1 cellular context compared by ENCODE assay signal in genomic region chr12:56081393-56082347, GRCh38.
TF ChIP-seq lines count a peak whose summit lies in the region.

No MANE protein-coding gene starts in this region.

TF ChIP-seq in HepG2, 621 proteins besides CTCF, POLR2A, EP300 and RAD21 (continued from another document and continues in another):
- no peak for TF ChIP-seq PRDM4 (CRISPR knock-in tag; IDR thresholded peaks at IDR 0.05; ENCODE audit: borderline replicate concordance)
- peak; percentile 66; the same call in 1 of the 2 replicates for TF ChIP-seq ZSCAN22 (CRISPR knock-in tag; IDR thresholded peaks at IDR 0.05)
- TF ChIP-seq NFIB (CRISPR knock-in tag; IDR thresholded peaks at IDR 0.05; ENCODE audit: borderline replicate concordance), result no peak
- TF ChIP-seq WIZ (CRISPR knock-in tag; IDR thresholded peaks at IDR 0.05), result no peak; the same call in 1 of the 2 replicates
- no peak for TF ChIP-seq IKZF4 (CRISPR knock-in tag; IDR thresholded peaks at IDR 0.05; ENCODE audit: borderline replicate concordance, low read depth, not compliant biosample characterization)
- TF ChIP-seq ETV6 (CRISPR knock-in tag; conservative IDR thresholded peaks at IDR 0.05), result peak; percentile 52; the same call in 1 of the 2 replicates
- peak in 1 of 2 experiments; percentile 90; a peak in 2 of 4 replicates for TF ChIP-seq KLF16 (CRISPR knock-in tag; IDR thresholded peaks at IDR 0.05)
- peak; percentile 90 for TF ChIP-seq ZNF574 (CRISPR knock-in tag; IDR thresholded peaks at IDR 0.05)
- peak; percentile 75; the same call in 1 of the 2 replicates for TF ChIP-seq RFXANK (CRISPR knock-in tag; IDR thresholded peaks at IDR 0.05)
- TF ChIP-seq HNRNPLL (IDR thresholded peaks at IDR 0.05; ENCODE audit: low read depth, low read length, poor library complexity, severe bottlenecking), result no peak
- peak; percentile 44; the same call in 1 of the 2 replicates for TF ChIP-seq KDM2A (CRISPR knock-in tag; IDR thresholded peaks at IDR 0.05; ENCODE audit: borderline replicate concordance, low read depth)
- TF ChIP-seq FOXA1 (IDR thresholded peaks at IDR 0.05), result no peak
- TF ChIP-seq FOXA1 (CRISPR knock-in tag; IDR thresholded peaks at IDR 0.05), result no peak; the same call in 1 of the 2 replicates
- no peak for TF ChIP-seq ZNF546 (CRISPR knock-in tag; conservative IDR thresholded peaks at IDR 0.05)
- TF ChIP-seq ZNF703 (CRISPR knock-in tag; IDR thresholded peaks at IDR 0.05; ENCODE audit: borderline replicate concordance), result no peak; the same call in 1 of the 2 replicates
- peak; percentile 89 for TF ChIP-seq ZC3H13 (CRISPR knock-in tag; IDR thresholded peaks at IDR 0.05)
- TF ChIP-seq ZNF605 (CRISPR knock-in tag; IDR thresholded peaks at IDR 0.05), result peak; percentile 78
- peak; percentile 89 for TF ChIP-seq ISL2 (CRISPR knock-in tag; IDR thresholded peaks at IDR 0.05)
- TF ChIP-seq TCF12 (IDR thresholded peaks at IDR 0.05), result no peak
- TF ChIP-seq TCF12 (CRISPR knock-in tag; IDR thresholded peaks at IDR 0.05), result peak; percentile 35
- peak; percentile 83; the same call in 1 of the 2 replicates for TF ChIP-seq ZNF782 (CRISPR knock-in tag; IDR thresholded peaks at IDR 0.05; ENCODE audit: borderline replicate concordance)
- TF ChIP-seq FOXP4 (CRISPR knock-in tag; IDR thresholded peaks at IDR 0.05), result peak; percentile 99
- no peak for TF ChIP-seq NFE2L1 (CRISPR knock-in tag; IDR thresholded peaks at IDR 0.05; ENCODE audit: borderline replicate concordance)
- peak; percentile 96 for TF ChIP-seq FOXK1 (CRISPR knock-in tag; IDR thresholded peaks at IDR 0.05; ENCODE audit: borderline replicate concordance, low read depth)
- TF ChIP-seq ZNF281 (CRISPR knock-in tag; IDR thresholded peaks at IDR 0.05; ENCODE audit: borderline replicate concordance), result peak; percentile 92
- peak; percentile 96 for TF ChIP-seq ZSCAN29 (CRISPR knock-in tag; conservative IDR thresholded peaks at IDR 0.05)
- TF ChIP-seq XBP1 (CRISPR knock-in tag; IDR thresholded peaks at IDR 0.05), result no peak
- peak; percentile 89; the same call in 1 of the 2 replicates for TF ChIP-seq SIX1 (CRISPR knock-in tag; IDR thresholded peaks at IDR 0.05; ENCODE audit: borderline replicate concordance)
- no peak for TF ChIP-seq FOXM1 (CRISPR knock-in tag; IDR thresholded peaks at IDR 0.05)
- TF ChIP-seq RELA (CRISPR knock-in tag; IDR thresholded peaks at IDR 0.05), result peak; percentile 44; the same call in 1 of the 2 replicates
- no peak; the same call in 1 of the 2 replicates for TF ChIP-seq ZNF724P (CRISPR knock-in tag; IDR thresholded peaks at IDR 0.05; ENCODE audit: borderline replicate concordance)
- 0 out of 2 replicates have a peak, but pooled peaks have one; percentile 26 for TF ChIP-seq RBAK (CRISPR knock-in tag; IDR thresholded peaks at IDR 0.05)
- TF ChIP-seq ZNF644 (CRISPR knock-in tag; IDR thresholded peaks at IDR 0.05; ENCODE audit: low read depth), result peak; percentile 91
- TF ChIP-seq ZNF256 (CRISPR knock-in tag; conservative IDR thresholded peaks at IDR 0.05), result no peak
- peak; percentile 84; the same call in 1 of the 3 replicates for TF ChIP-seq MXI1 (IDR thresholded peaks at IDR 0.05; ENCODE audit: borderline replicate concordance, low read depth, low read length)
- TF ChIP-seq ZNF484 (CRISPR knock-in tag; IDR thresholded peaks at IDR 0.05; ENCODE audit: borderline replicate concordance, low read depth), result no peak
- no peak for TF ChIP-seq CCAR2 (optimal IDR thresholded peaks at IDR 0.05; ENCODE audit: low read depth, low read length)
- no peak; the same call in 1 of the 2 replicates for TF ChIP-seq ZNF740 (CRISPR knock-in tag; IDR thresholded peaks at IDR 0.05)
- TF ChIP-seq FOXJ3 (CRISPR knock-in tag; IDR thresholded peaks at IDR 0.05; ENCODE audit: borderline replicate concordance), result peak; percentile 89
- peak; percentile 64; the same call in 1 of the 2 replicates for TF ChIP-seq SNAPC5 (CRISPR knock-in tag; IDR thresholded peaks at IDR 0.05; ENCODE audit: borderline replicate concordance)
- no peak for TF ChIP-seq FOSL1 (CRISPR knock-in tag; IDR thresholded peaks at IDR 0.05; ENCODE audit: borderline replicate concordance)
- peak; percentile 90 for TF ChIP-seq RFXAP (CRISPR knock-in tag; IDR thresholded peaks at IDR 0.05; ENCODE audit: borderline replicate concordance)
- peak; percentile 96 for TF ChIP-seq PITX1 (CRISPR knock-in tag; IDR thresholded peaks at IDR 0.05)
- TF ChIP-seq ZNF235 (CRISPR knock-in tag; IDR thresholded peaks at IDR 0.05; ENCODE audit: borderline replicate concordance), result peak; percentile 40; the same call in 1 of the 2 replicates
- peak; percentile 99 for TF ChIP-seq PHF5A (CRISPR knock-in tag; IDR thresholded peaks at IDR 0.05; ENCODE audit: low read depth, unreplicated experiment)
- 0 out of 2 replicates have a peak, but pooled peaks have one; percentile 29 for TF ChIP-seq ZNF414 (CRISPR knock-in tag; IDR thresholded peaks at IDR 0.05)
- no peak for TF ChIP-seq ATAD3A (CRISPR knock-in tag; IDR thresholded peaks at IDR 0.05)
- peak; percentile 97; the same call in 1 of the 2 replicates for TF ChIP-seq ZBTB10 (CRISPR knock-in tag; IDR thresholded peaks at IDR 0.05; ENCODE audit: borderline replicate concordance)
- TF ChIP-seq CREM (IDR thresholded peaks at IDR 0.05), result peak; percentile 93
- no peak for TF ChIP-seq CREM (CRISPR knock-in tag; IDR thresholded peaks at IDR 0.05)
- no peak for TF ChIP-seq ZBTB44 (CRISPR knock-in tag; IDR thresholded peaks at IDR 0.05)
- peak; percentile 84; the same call in 1 of the 2 replicates for TF ChIP-seq KDM1A (CRISPR knock-in tag; IDR thresholded peaks at IDR 0.05)
